8 cellular contexts compared by ENCODE assay signal in the genomic region with DNA sequence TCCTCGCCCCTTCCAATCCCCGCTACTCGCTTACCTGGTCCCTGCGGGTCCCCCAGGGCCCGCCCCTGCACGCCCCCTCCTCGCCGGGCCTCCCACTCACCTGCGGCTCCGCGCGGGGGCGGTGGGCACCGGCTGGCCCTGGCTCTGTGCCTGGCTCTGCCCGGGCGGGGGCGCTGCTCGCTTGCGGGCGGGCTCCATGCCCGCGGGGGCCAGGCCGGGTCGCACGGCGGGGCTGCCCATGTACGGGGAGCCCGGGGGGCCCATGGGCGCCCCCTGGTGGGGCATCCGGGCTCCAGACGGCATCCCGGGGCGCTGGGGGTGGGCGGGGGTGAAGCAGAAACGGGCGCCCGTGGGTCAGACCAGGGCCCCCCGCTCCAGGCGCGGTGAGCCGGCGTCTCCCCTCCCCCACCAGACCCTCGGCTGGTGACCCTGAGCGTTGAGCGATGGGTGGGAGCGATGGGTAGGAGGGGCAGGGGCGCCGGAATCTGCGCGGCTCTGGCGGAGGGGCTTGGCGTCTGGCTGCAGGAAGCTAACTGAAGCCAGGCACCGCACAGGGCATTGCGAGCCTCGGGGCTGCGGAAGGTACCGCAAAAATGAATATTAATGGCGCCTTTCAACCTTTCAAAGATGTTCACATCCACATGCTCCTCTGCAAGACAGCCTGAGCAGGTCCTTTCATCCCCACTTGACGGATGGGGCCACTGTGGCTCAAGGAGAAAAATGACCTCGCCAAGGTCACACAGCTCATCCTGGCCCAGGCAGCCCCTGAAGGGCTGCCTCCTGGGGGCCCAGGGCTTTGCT. TPM values are rescaled to one million over a fixed set of nuclear protein-coding genes. Genes with fewer than 3 reads are reported as not detected.
DNase-seq lines count a peak whose midpoint lies in the region; ATAC-seq and TF ChIP-seq lines count a peak whose summit lies in the region.

No MANE protein-coding gene starts in this region.

- H3K27ac ChIP-seq in CD4-positive, alpha-beta memory T cell (ENCODE audit: low read depth, low read length) = no peak overlapping the region
- no peak overlapping the region for H3K27ac ChIP-seq in HEK293 (ENCODE audit: extremely low read depth, low read depth, low read length)

- peak overlapping the region; percentile 11 to 33 for H3K4me3 ChIP-seq in CD4-positive, alpha-beta memory T cell (ENCODE audit: low read length in 2 of 2)
- H3K4me3 ChIP-seq in HEK293 (ENCODE audit: low read depth, low read length) = peak overlapping the region; percentile 13
- H3K4me3 ChIP-seq in astrocyte of the spinal cord (ENCODE audit: low read depth, low read length) = peak overlapping the region; percentile 17

- H3K27ac Mint-ChIP-seq in CD4-positive, alpha-beta memory T cell = peak overlapping the region in 1 of 7 donors; percentile 35
- peak overlapping the region; percentile 41 for H3K27ac Mint-ChIP-seq in T-helper 17 cell

- POLR2A ChIA-PET in CD4-positive, alpha-beta memory T cell (lab: Charles Lee; ENCODE audit: partially characterized antibody) = interaction anchor here (0.7 to 5.1 kb wide), 2 partner anchors 11 to 18 kb away, joined by 3 to 32 read pairs; partner anchors contain the start of gene ABCF2
- POLR2A ChIA-PET in HEK293 (lab: Yijun Ruan, JAX) = interaction anchor here (0.8 to 4.1 kb wide), 3 partner anchors 9 to 18 kb away, joined by 3 to 23 read pairs (median 4); partner anchors contain the start of genes ABCF2 and CHPF2

- peak; percentile 64 to 74 (median 67) for DNase-seq in CD4-positive, alpha-beta memory T cell
- peak; percentile 67 to 71 (median 68) for DNase-seq in T-helper 17 cell
- DNase-seq in astrocyte of the spinal cord (ENCODE audit: low read depth, low spot score) = no peak
- peak; percentile 80 for DNase-seq in islet precursor cell
- peak; percentile 55 for DNase-seq in stimulated activated CD8-positive, alpha-beta memory T cell treated with anti-CD3 and anti-CD28 coated beads, Interleukin-12 subunit alpha, Interleukin-12 subunit beta, amount 100 ng/mL, for 4 hours (ENCODE audit: low read depth)
- DNase-seq in OCI-M2 (lab: John Stamatoyannopoulos, UW; ENCODE audit: unreplicated experiment) = no peak

- H3K27me3 Mint-ChIP-seq in CD4-positive, alpha-beta memory T cell = peaks cover 14 to 24% of the 10 kb centered on the region in 2 donors
- H3K27me3 Mint-ChIP-seq in T-helper 17 cell = peaks cover 30% of the 10 kb centered on the region

- peaks cover 22 to 65% (median 35%) of the 10 kb centered on the region in 4 donors for H3K4me1 Mint-ChIP-seq in CD4-positive, alpha-beta memory T cell
- peaks cover 40% of the 10 kb centered on the region for H3K4me1 Mint-ChIP-seq in T-helper 17 cell

- H3K9me3 ChIP-seq in CD4-positive, alpha-beta memory T cell (ENCODE audit: control insufficient read depth in 1 of 2, low read length in 2 of 2) = no peaks in the 10 kb centered on the region
- H3K9me3 ChIP-seq in HEK293 (ENCODE audit: control insufficient read depth, insufficient read depth, low read depth, low read length) = no peaks in the 10 kb centered on the region
- H3K9me3 ChIP-seq in T-helper 17 cell (ENCODE audit: control insufficient read depth, low read length, poor library complexity, severe bottlenecking) = no peaks in the 10 kb centered on the region

- intact Hi-C loops in CD4-positive, alpha-beta memory T cell (cut with micrococcal nuclease) = loop anchor here (2.0 to 5.0 kb wide), 3 partner anchors 38 to 105 kb away; no protein-coding TSS in a partner anchor

- 0 out of 2 replicates have a peak, but pooled peaks have one; percentile 19 for TF ChIP-seq CTCF in HEK293 (tag by site-specific recombination; IDR thresholded peaks at IDR 0.05)
- peak; percentile 43 for TF ChIP-seq CTCF in astrocyte of the spinal cord (IDR thresholded peaks at IDR 0.05; ENCODE audit: low read depth, low read length)

- peak; percentile 68 for ATAC-seq in T-helper 17 cell
- no peak for ATAC-seq in HG02870 (IDR thresholded peaks at IDR 0.05; ENCODE audit: unreplicated experiment)

- no peaks in the 10 kb centered on the region for H3K36me3 Mint-ChIP-seq in CD4-positive, alpha-beta memory T cell
- peaks cover 7% of the 10 kb centered on the region for H3K36me3 Mint-ChIP-seq in T-helper 17 cell (ENCODE audit: low read depth)

- H3K36me3 ChIP-seq in CD4-positive, alpha-beta memory T cell (ENCODE audit: insufficient read depth, low read length) = no peaks in the 10 kb centered on the region
- H3K36me3 ChIP-seq in HEK293 (ENCODE audit: control insufficient read depth in 2 of 2, insufficient read depth in 1 of 2, low read length in 2 of 2) = peaks cover 0 to 26% of the 10 kb centered on the region in 2 experiments; a peak in 1 of 3 replicates

- H3K4me3 Mint-ChIP-seq in CD4-positive, alpha-beta memory T cell = peak overlapping the region; percentile 46 to 84 (median 66)
- peak overlapping the region; percentile 81 for H3K4me3 Mint-ChIP-seq in T-helper 17 cell

- H3K27me3 ChIP-seq in CD4-positive, alpha-beta memory T cell (ENCODE audit: insufficient read depth, low read length) = peaks cover 21% of the 10 kb centered on the region

- H3K4me1 ChIP-seq in CD4-positive, alpha-beta memory T cell (ENCODE audit: insufficient read depth, low read length) = peaks cover 59% of the 10 kb centered on the region
- peaks cover 3% of the 10 kb centered on the region; the same call in 1 of the 2 replicates for H3K4me1 ChIP-seq in HEK293 (ENCODE audit: control insufficient read depth, insufficient read depth, low read length)

- CTCF ChIA-PET in CD4-positive, alpha-beta memory T cell (lab: Charles Lee; ENCODE audit: partially characterized antibody) = interaction anchor here (0.6 to 4.6 kb wide), 11 partner anchors 9 to 121 kb away, joined by 3 to 26 read pairs (median 8); partner anchors contain the start of genes ABCF2 and CHPF2
- CTCF ChIA-PET in HEK293 (lab: Yijun Ruan, JAX) = interaction anchor here (0.5 to 4.6 kb wide), 17 partner anchors 9 to 1482 kb away, joined by 3 to 43 read pairs (median 5); partner anchors contain the start of genes ABCF2 and CHPF2

- H3K9me3 Mint-ChIP-seq in CD4-positive, alpha-beta memory T cell = no peaks in the 10 kb centered on the region

- in situ Hi-C loops in astrocyte of the spinal cord (cut with HindIII; ENCODE audit: low sequenced_read_pairs) = no loop called here

TF ChIP-seq in HEK293, 187 proteins besides CTCF, POLR2A, EP300 and RAD21 (continues in another document):
- 0 out of 2 replicates have a peak, but pooled peaks have one; percentile 28 for TF ChIP-seq KLF8 (tag by site-specific recombination; IDR thresholded peaks at IDR 0.05)
- TF ChIP-seq ZNF660 (tag by site-specific recombination; IDR thresholded peaks at IDR 0.05) = 0 out of 2 replicates have a peak, but pooled peaks have one; percentile 24
- TF ChIP-seq ZBTB6 (tag by site-specific recombination; IDR thresholded peaks at IDR 0.05) = peak; percentile 48; the same call in 1 of the 2 replicates
- TF ChIP-seq SP2 (tag by site-specific recombination; IDR thresholded peaks at IDR 0.05) = peak; percentile 7; the same call in 1 of the 2 replicates
- no peak for TF ChIP-seq ZSCAN23 (tag by site-specific recombination; IDR thresholded peaks at IDR 0.05)
- TF ChIP-seq ZNF2 (tag by site-specific recombination; IDR thresholded peaks at IDR 0.05) = no peak
- peak; percentile 13 for TF ChIP-seq ZIC2 (tag by site-specific recombination; IDR thresholded peaks at IDR 0.05)
- TF ChIP-seq ZNF600 (tag by site-specific recombination; IDR thresholded peaks at IDR 0.05) = 0 out of 2 replicates have a peak, but pooled peaks have one; percentile 13
- TF ChIP-seq, protein P1, sequence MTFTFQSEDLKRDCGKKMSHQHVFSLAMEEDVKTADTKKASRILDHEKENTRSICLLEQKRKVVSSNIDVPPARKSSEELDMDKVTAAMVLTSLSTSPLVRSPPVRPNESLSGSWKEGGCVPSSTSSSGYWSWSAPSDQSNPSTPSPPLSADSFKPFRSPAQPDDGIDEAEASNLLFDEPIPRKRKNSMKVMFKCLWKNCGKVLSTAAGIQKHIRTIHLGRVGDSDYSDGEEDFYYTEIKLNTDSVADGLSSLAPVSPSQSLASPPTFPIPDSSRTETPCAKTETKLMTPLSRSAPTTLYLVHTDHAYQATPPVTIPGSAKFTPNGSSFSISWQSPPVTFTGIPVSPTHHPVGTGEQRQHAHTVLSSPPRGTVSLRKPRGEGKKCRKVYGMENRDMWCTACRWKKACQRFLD (tag by site-specific recombination; IDR thresholded peaks at IDR 0.05) = no peak
- no peak for TF ChIP-seq ZNF626 (tag by site-specific recombination; IDR thresholded peaks at IDR 0.05)
- TF ChIP-seq PRDM1 (tag by site-specific recombination; IDR thresholded peaks at IDR 0.05) = no peak
- no peak for TF ChIP-seq ZNF558 (tag by site-specific recombination; IDR thresholded peaks at IDR 0.05)
- no peak for TF ChIP-seq ZNF544 (tag by site-specific recombination; IDR thresholded peaks at IDR 0.05)
- peak; percentile 88 for TF ChIP-seq EGR2 (tag by site-specific recombination; IDR thresholded peaks at IDR 0.05; ENCODE audit: low read depth)
- 0 out of 2 replicates have a peak, but pooled peaks have one; percentile 27 for TF ChIP-seq ZEB2 (tag by site-specific recombination; IDR thresholded peaks at IDR 0.05)
- TF ChIP-seq GLIS2 (tag by site-specific recombination; IDR thresholded peaks at IDR 0.05) = peak; percentile 58
- peak; percentile 82 for TF ChIP-seq ZBTB8A (tag by site-specific recombination; IDR thresholded peaks at IDR 0.05)

RNA-seq across cellular contexts. Expression of gene SMARCD3, which starts 2.9 kb away (rescaled TPM):
- total RNA-seq in CD4-positive, alpha-beta memory T cell = 1 to 10 TPM; 4.0 to 5.2 TPM
- polyA plus RNA-seq in CD4-positive, alpha-beta memory T cell = 1 to 10 TPM; 4.6 TPM
- 10 to 100 TPM in 1 of 2 donors, 1 to 10 TPM in 1; 9.8 to 10.7 TPM for total RNA-seq in T-helper 17 cell

RNA-seq across cellular contexts. Expression of gene CHPF2, which starts 13.3 kb away (rescaled TPM):
- 10 to 100 TPM; 52.2 to 52.3 TPM for total RNA-seq in CD4-positive, alpha-beta memory T cell
- 10 to 100 TPM; 25.3 to 28.6 TPM for polyA plus RNA-seq in CD4-positive, alpha-beta memory T cell
- 10 to 100 TPM; 39.4 to 41.6 TPM for total RNA-seq in T-helper 17 cell

RNA-seq across cellular contexts. Expression of gene ABCF2, which starts 18.6 kb away (rescaled TPM):
- 10 to 100 TPM; 31.4 to 35.7 TPM for total RNA-seq in CD4-positive, alpha-beta memory T cell
- polyA plus RNA-seq in CD4-positive, alpha-beta memory T cell = 10 to 100 TPM; 33.0 to 37.3 TPM
- 10 to 100 TPM; 24.2 to 26.7 TPM for total RNA-seq in T-helper 17 cell

RNA-seq across cellular contexts. Expression of gene H2BK1, which starts 35.3 kb away (rescaled TPM):
- 1 to 10 TPM; 4.9 to 6.9 TPM for total RNA-seq in CD4-positive, alpha-beta memory T cell
- polyA plus RNA-seq in CD4-positive, alpha-beta memory T cell = not detected
- 1 to 10 TPM; 1.0 to 4.1 TPM for total RNA-seq in T-helper 17 cell

RNA-seq across cellular contexts. Expression of gene ASB10, which starts 58.5 kb away (rescaled TPM):
- total RNA-seq in CD4-positive, alpha-beta memory T cell = not detected
- polyA plus RNA-seq in CD4-positive, alpha-beta memory T cell = not detected
- total RNA-seq in T-helper 17 cell = not detected

Comparison
In these comparisons a context has a peak if more than half of its experiments do, and no peak if none do; other contexts are left out.
1. DNase-seq: peak in CD4-positive, alpha-beta memory T cell (5 of 5), T-helper 17 cell (3 of 3), islet precursor cell (single experiment) and stimulated activated CD8-positive, alpha-beta memory T cell treated with anti-CD3 and anti-CD28 coated beads, Interleukin-12 subunit alpha, Interleukin-12 subunit beta, amount 100 ng/mL, for 4 hours (single experiment); none in astrocyte of the spinal cord (single experiment) and OCI-M2 (single experiment).
2. Peak in every context shown above with its lines, with median percentiles within 50 percentile points of each other: H3K4me3 ChIP-seq.